ENCODE assay signal across 9 cellular contexts in genomic region chr11:43504316-43504950, GRCh38.
DNase-seq lines count a peak whose midpoint lies in the region; ATAC-seq and TF ChIP-seq lines count a peak whose summit lies in the region.
"Had no signal": no experiment of that assay in that cellular context is flagged by ENCODE, and none has a peak within 500 bp of the region (broad histone marks: within the 10 kb centered on the region; RNA-seq: fewer than 3 reads in every experiment).

No MANE protein-coding gene starts in this region.

- TF ChIP-seq CTCF in transverse colon (IDR thresholded peaks at IDR 0.05): peak in 4 of 5 experiments; percentile 9 to 19 (median 13)

- no peaks in the 10 kb centered on the region for H3K36me3 Mint-ChIP-seq in activated CD8-positive, alpha-beta memory T cell treated with anti-CD3 and anti-CD28 coated beads, Interleukin-2, amount 10 ng/mL, durations not matched to agents 7 days and 5 days

- no peak overlapping the region for H3K27ac Mint-ChIP-seq in activated CD8-positive, alpha-beta memory T cell treated with anti-CD3 and anti-CD28 coated beads, Interleukin-2, amount 10 ng/mL, durations not matched to agents 7 days and 5 days

- TF ChIP-seq EP300 in transverse colon (IDR thresholded peaks at IDR 0.05; ENCODE audit: low read depth): no peak

- H3K4me3 ChIP-seq in transverse colon: no peak overlapping the region
- H3K4me3 ChIP-seq: upper lobe of left lung had no signal

- peaks cover 0 to 14% (median 6%) of the 10 kb centered on the region in 4 donors for H3K4me1 ChIP-seq in transverse colon
- H3K4me1 ChIP-seq: upper lobe of left lung had no signal

- CTCF ChIA-PET in activated CD8-positive, alpha-beta memory T cell treated with anti-CD3 and anti-CD28 coated beads, Interleukin-2, amount 10 ng/mL, durations not matched to agents 7 days and 5 days (lab: Charles Lee): interaction anchor here (1.1 to 1.4 kb wide), 3 partner anchors 68 to 348 kb away, joined by 3 to 4 read pairs (median 3); no protein-coding TSS in a partner anchor

- peaks cover 7% of the 10 kb centered on the region for H3K4me1 Mint-ChIP-seq in activated CD8-positive, alpha-beta memory T cell treated with anti-CD3 and anti-CD28 coated beads, Interleukin-2, amount 10 ng/mL, durations not matched to agents 7 days and 5 days

- H3K27me3 Mint-ChIP-seq in activated CD8-positive, alpha-beta memory T cell treated with anti-CD3 and anti-CD28 coated beads, Interleukin-2, amount 10 ng/mL, durations not matched to agents 7 days and 5 days: peaks cover 10% of the 10 kb centered on the region

- no peak overlapping the region for H3K27ac ChIP-seq in transverse colon
- H3K27ac ChIP-seq: upper lobe of left lung had no signal

- H3K9me3 Mint-ChIP-seq in activated CD8-positive, alpha-beta memory T cell treated with anti-CD3 and anti-CD28 coated beads, Interleukin-2, amount 10 ng/mL, durations not matched to agents 7 days and 5 days (ENCODE audit: low read depth): no peaks in the 10 kb centered on the region

- DNase-seq in activated CD8-positive, alpha-beta memory T cell treated with anti-CD3 and anti-CD28 coated beads, Interleukin-2, amount 10 ng/mL, durations not matched to agents 7 days and 5 days: peak; percentile 37
- no peak for DNase-seq in activated CD8-positive, alpha-beta memory T cell treated with anti-CD3 and anti-CD28 coated beads, Interleukin-2, amount 50 U/mL, for 4 hours
- DNase-seq in NCI-H2227 treated with DMSO at 0.1 percent for 48 hours (lab: John Stamatoyannopoulos, UW) (peak; percentile 30), erythroblast (lab: John Stamatoyannopoulos, UW) (peak; percentile 6 to 8), transverse colon (no peak), NCI-H2081 (lab: John Stamatoyannopoulos, UW) (no peak)
- DNase-seq in central memory CD4-positive, alpha-beta T cell: no peak
- DNase-seq: upper lobe of left lung had no signal

- no peaks in the 10 kb centered on the region for H3K36me3 ChIP-seq in transverse colon
- H3K36me3 ChIP-seq: upper lobe of left lung had no signal

- ATAC-seq in activated CD8-positive, alpha-beta memory T cell treated with anti-CD3 and anti-CD28 coated beads, Interleukin-2, amount 10 ng/mL, durations not matched to agents 7 days and 5 days: no peak
- ATAC-seq in HG02763 (IDR thresholded peaks at IDR 0.05; ENCODE audit: unreplicated experiment): no peak

- no peaks in the 10 kb centered on the region for H3K27me3 ChIP-seq in transverse colon
- H3K27me3 ChIP-seq: upper lobe of left lung had no signal

- 79 to 90% methylated on average over 2 to 7 of the region's 7 CpGs for WGBS in transverse colon (ENCODE audit: low coverage in 1 of 2), 2 donors

- H3K4me3 Mint-ChIP-seq in activated CD8-positive, alpha-beta memory T cell treated with anti-CD3 and anti-CD28 coated beads, Interleukin-2, amount 10 ng/mL, durations not matched to agents 7 days and 5 days: no peak overlapping the region

- in situ Hi-C loops in transverse colon (cut with MboI; ENCODE audit: low pct_ligation_motif_present in 1 of 4, low pct_unique_long_range_greater_than_20kb in 1 of 4, low sequenced_read_pairs in 3 of 4): no loop called here

- TF ChIP-seq POLR2A in erythroblast (IDR thresholded peaks at IDR 0.05; ENCODE audit: low read length) (no peak), transverse colon (IDR thresholded peaks at IDR 0.05) (no peak)

- no peaks in the 10 kb centered on the region for H3K9me3 ChIP-seq in transverse colon
- H3K9me3 ChIP-seq: upper lobe of left lung had no signal

- intact Hi-C loops in transverse colon (cut with DNase I; ENCODE audit: low total_unique reads): no loop called here

Comparison
In these comparisons a context has a peak if more than half of its experiments do, and no peak if none do; other contexts are left out.
1. DNase-seq: peak in activated CD8-positive, alpha-beta memory T cell treated with anti-CD3 and anti-CD28 coated beads, Interleukin-2, amount 10 ng/mL, durations not matched to agents 7 days and 5 days (single experiment), NCI-H2227 treated with DMSO at 0.1 percent for 48 hours (single experiment) and erythroblast (2 of 2); none in activated CD8-positive, alpha-beta memory T cell treated with anti-CD3 and anti-CD28 coated beads, Interleukin-2, amount 50 U/mL, for 4 hours (single experiment), transverse colon (single experiment), NCI-H2081 (0 of 2) and central memory CD4-positive, alpha-beta T cell (single experiment).